ENCODE assay signal across 18 cellular contexts in the genomic region with DNA sequence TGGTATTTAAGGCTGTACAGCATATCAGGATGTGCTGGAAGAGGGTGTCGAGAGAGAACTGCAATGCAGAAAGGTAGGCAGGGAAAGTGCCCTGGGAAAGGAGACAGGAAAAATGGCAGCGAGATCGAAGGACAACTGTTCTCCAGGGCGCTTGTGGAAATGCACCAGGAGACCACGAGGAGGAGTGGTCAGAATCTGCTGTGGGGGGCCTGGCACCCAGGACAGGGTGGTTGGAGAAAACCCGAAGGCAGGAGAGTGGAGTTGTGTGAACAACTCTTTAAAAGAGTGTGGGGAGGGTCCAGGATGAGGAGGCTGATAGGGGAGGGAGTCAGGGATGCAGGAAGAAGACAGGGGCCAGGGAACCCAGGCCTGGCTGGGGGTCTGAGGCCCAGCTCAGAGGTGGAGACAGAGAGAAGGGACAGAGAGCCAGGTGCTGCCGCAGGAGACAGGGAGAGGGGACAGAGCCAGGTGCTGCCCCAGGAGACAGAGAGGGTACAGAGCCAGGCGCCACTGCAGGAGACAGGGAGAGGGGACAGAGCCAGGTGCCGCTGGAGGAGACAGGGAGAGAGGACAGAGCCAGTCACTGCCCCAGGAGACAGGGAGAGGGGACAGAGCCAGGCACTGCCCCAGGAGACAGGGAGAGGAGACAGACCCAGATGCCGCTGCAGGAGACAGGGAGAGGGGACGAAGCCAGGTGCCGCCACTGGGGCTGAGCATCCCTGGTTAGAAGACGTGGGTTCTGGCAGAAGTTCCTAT. TPM values are rescaled to one million over a fixed set of nuclear protein-coding genes. Genes with fewer than 3 reads are reported as not detected.
DNase-seq lines count a peak whose midpoint lies in the region; ATAC-seq and TF ChIP-seq lines count a peak whose summit lies in the region.
"Had no signal": no experiment of that assay in that cellular context is flagged by ENCODE, and none has a peak within 500 bp of the region (broad histone marks: within the 10 kb centered on the region; RNA-seq: fewer than 3 reads in every experiment).

No MANE protein-coding gene starts in this region.

- H3K4me3 ChIP-seq in coronary artery = no peak overlapping the region
- H3K4me3 ChIP-seq: A549, GM23338, Peyer's patch had no signal

- H3K4me1 Mint-ChIP-seq in activated naive CD8-positive, alpha-beta T cell treated with anti-CD3 and anti-CD28 coated beads, Interleukin-2, amount 10 ng/mL, durations not matched to agents 7 days and 5 days = no peaks in the 10 kb centered on the region
- peaks cover 6% of the 10 kb centered on the region for H3K4me1 Mint-ChIP-seq in activated naive CD8-positive, alpha-beta T cell treated with anti-CD3 and anti-CD28 coated beads, Interleukin-2, amount 50 U/mL, for 24 hours
- H3K4me1 Mint-ChIP-seq in neural crest cell = no peaks in the 10 kb centered on the region
- H3K4me1 Mint-ChIP-seq: CD4-positive, alpha-beta memory T cell had no signal

- no peak for DNase-seq in activated naive CD8-positive, alpha-beta T cell treated with anti-CD3 and anti-CD28 coated beads, Interleukin-2, amount 10 ng/mL, durations not matched to agents 7 days and 5 days
- DNase-seq in activated naive CD8-positive, alpha-beta T cell treated with anti-CD3 and anti-CD28 coated beads, Interleukin-2, amount 50 U/mL, for 24 hours = no peak
- DNase-seq in coronary artery (ENCODE audit: low spot score) (peak; percentile 57), neural crest cell (ENCODE audit: low read depth, low spot score) (no peak), NCI-H187 treated with DMSO at 0.1 percent for 48 hours (lab: John Stamatoyannopoulos, UW) (no peak), NCI-H748 (lab: John Stamatoyannopoulos, UW; ENCODE audit: unreplicated experiment) (no peak)
- no peak for DNase-seq in stimulated activated CD4-positive, alpha-beta T cell treated with anti-CD3 and anti-CD28 coated beads, Interleukin-12 subunit alpha, Interleukin-12 subunit beta, amount 100 ng/mL, for 4 hours
- DNase-seq: CD4-positive, alpha-beta memory T cell; DMS153; GDM1; KBM-7; NCI-H1105; NCI-H748 treated with DMSO at 0.1 percent for 48 hours; NK-92 treated with Interleukin-12 subunit alpha and Interleukin-12 subunit beta, amount 100 ng/mL, for 24 hours; Peyer's patch had no signal

- no peak for ATAC-seq in activated naive CD8-positive, alpha-beta T cell treated with anti-CD3 and anti-CD28 coated beads, Interleukin-2, amount 10 ng/mL, durations not matched to agents 7 days and 5 days (ENCODE audit: low read depth)
- no peak for ATAC-seq in activated naive CD8-positive, alpha-beta T cell treated with anti-CD3 and anti-CD28 coated beads, Interleukin-2, amount 50 U/mL, for 24 hours
- ATAC-seq: GM23338, HCT116 had no signal

- peak overlapping the region; percentile 7 for H3K27ac Mint-ChIP-seq in activated naive CD8-positive, alpha-beta T cell treated with anti-CD3 and anti-CD28 coated beads, Interleukin-2, amount 10 ng/mL, durations not matched to agents 7 days and 5 days
- H3K27ac Mint-ChIP-seq in activated naive CD8-positive, alpha-beta T cell treated with anti-CD3 and anti-CD28 coated beads, Interleukin-2, amount 50 U/mL, for 24 hours = no peak overlapping the region
- peak overlapping the region; percentile 31 for H3K27ac Mint-ChIP-seq in neural crest cell (ENCODE audit: unreplicated experiment)
- H3K27ac Mint-ChIP-seq: GM23338 had no signal

- no peak overlapping the region for H3K4me3 Mint-ChIP-seq in activated naive CD8-positive, alpha-beta T cell treated with anti-CD3 and anti-CD28 coated beads, Interleukin-2, amount 10 ng/mL, durations not matched to agents 7 days and 5 days
- H3K4me3 Mint-ChIP-seq in activated naive CD8-positive, alpha-beta T cell treated with anti-CD3 and anti-CD28 coated beads, Interleukin-2, amount 50 U/mL, for 24 hours = no peak overlapping the region
- H3K4me3 Mint-ChIP-seq in neural crest cell = no peak overlapping the region
- H3K4me3 Mint-ChIP-seq: CD4-positive, alpha-beta memory T cell; GM23338 had no signal

- H3K9me3 Mint-ChIP-seq in activated naive CD8-positive, alpha-beta T cell treated with anti-CD3 and anti-CD28 coated beads, Interleukin-2, amount 10 ng/mL, durations not matched to agents 7 days and 5 days = no peaks in the 10 kb centered on the region
- no peaks in the 10 kb centered on the region for H3K9me3 Mint-ChIP-seq in activated naive CD8-positive, alpha-beta T cell treated with anti-CD3 and anti-CD28 coated beads, Interleukin-2, amount 50 U/mL, for 24 hours
- no peaks in the 10 kb centered on the region for H3K9me3 Mint-ChIP-seq in neural crest cell
- H3K9me3 Mint-ChIP-seq: CD4-positive, alpha-beta memory T cell; GM23338 had no signal

- no peak for TF ChIP-seq CTCF in coronary artery (IDR thresholded peaks at IDR 0.05)
- TF ChIP-seq CTCF in neural crest cell (conservative IDR thresholded peaks at IDR 0.05) = no peak

- H3K36me3 Mint-ChIP-seq in activated naive CD8-positive, alpha-beta T cell treated with anti-CD3 and anti-CD28 coated beads, Interleukin-2, amount 10 ng/mL, durations not matched to agents 7 days and 5 days = no peaks in the 10 kb centered on the region
- H3K36me3 Mint-ChIP-seq in activated naive CD8-positive, alpha-beta T cell treated with anti-CD3 and anti-CD28 coated beads, Interleukin-2, amount 50 U/mL, for 24 hours (ENCODE audit: low read depth) = no peaks in the 10 kb centered on the region
- H3K36me3 Mint-ChIP-seq in neural crest cell (ENCODE audit: low read depth) = no peaks in the 10 kb centered on the region
- H3K36me3 Mint-ChIP-seq: CD4-positive, alpha-beta memory T cell had no signal

- POLR2A ChIA-PET in activated naive CD8-positive, alpha-beta T cell treated with anti-CD3 and anti-CD28 coated beads, Interleukin-2, amount 10 ng/mL, durations not matched to agents 7 days and 5 days (lab: Charles Lee) = no interaction called here

- no peaks in the 10 kb centered on the region for H3K27me3 Mint-ChIP-seq in activated naive CD8-positive, alpha-beta T cell treated with anti-CD3 and anti-CD28 coated beads, Interleukin-2, amount 10 ng/mL, durations not matched to agents 7 days and 5 days
- H3K27me3 Mint-ChIP-seq in activated naive CD8-positive, alpha-beta T cell treated with anti-CD3 and anti-CD28 coated beads, Interleukin-2, amount 50 U/mL, for 24 hours = no peaks in the 10 kb centered on the region
- no peaks in the 10 kb centered on the region for H3K27me3 Mint-ChIP-seq in neural crest cell (ENCODE audit: low read depth)
- H3K27me3 Mint-ChIP-seq: CD4-positive, alpha-beta memory T cell had no signal

- H3K27ac ChIP-seq in coronary artery = no peak overlapping the region
- H3K27ac ChIP-seq: Peyer's patch had no signal

RNA-seq across cellular contexts. Expression of a gene that starts 9.3 kb away (rescaled TPM):
- 1 to 10 TPM; 1.2 to 1.8 TPM for total RNA-seq in activated naive CD8-positive, alpha-beta T cell treated with anti-CD3 and anti-CD28 coated beads, Interleukin-2, amount 10 ng/mL, durations not matched to agents 7 days and 5 days
- 1.7 and 2.1 TPM in 2 replicates for total RNA-seq in neural crest cell
